18 cellular contexts compared by ENCODE assay signal in genomic region chr12:104220931-104221330, GRCh38. TPM values are rescaled to one million over a fixed set of nuclear protein-coding genes. Genes with fewer than 3 reads are reported as not detected.
DNase-seq lines count a peak whose midpoint lies in the region; ATAC-seq and TF ChIP-seq lines count a peak whose summit lies in the region.
"Had no signal": no experiment of that assay in that cellular context is flagged by ENCODE, and none has a peak within 500 bp of the region (broad histone marks: within the 10 kb centered on the region; RNA-seq: fewer than 3 reads in every experiment).

No MANE protein-coding gene starts in this region.

- no peak overlapping the region for H2AFZ ChIP-seq in SK-N-SH (ENCODE audit: low read depth)

- peaks cover 71% of the 10 kb centered on the region for H3K4me1 Mint-ChIP-seq in Calu3 (ENCODE audit: low read depth, unreplicated experiment)
- peaks cover 40% of the 10 kb centered on the region for H3K4me1 Mint-ChIP-seq in activated naive CD8-positive, alpha-beta T cell treated with anti-CD3 and anti-CD28 coated beads, Interleukin-2, amount 50 U/mL, for 24 hours

- H3K79me2 ChIP-seq in SK-N-SH (ENCODE audit: insufficient read depth), result no peaks in the 10 kb centered on the region

- H3K36me3 ChIP-seq in SK-N-SH (replicated peaks in 1 of 2; ENCODE audit: control insufficient read depth in 1 of 2, insufficient read depth in 2 of 2, low read length in 1 of 2), result no peaks in the 10 kb centered on the region

- H3K4me2 ChIP-seq in SK-N-SH, result peak overlapping the region; percentile 74

- H3K4me3 Mint-ChIP-seq in Calu3 (ENCODE audit: low read depth, unreplicated experiment), result no peak overlapping the region
- no peak overlapping the region for H3K4me3 Mint-ChIP-seq in activated naive CD8-positive, alpha-beta T cell treated with anti-CD3 and anti-CD28 coated beads, Interleukin-2, amount 50 U/mL, for 24 hours
- H3K4me3 Mint-ChIP-seq: CD8-positive, alpha-beta memory T cell had no signal

- peaks cover 31% of the 10 kb centered on the region for H3F3A ChIP-seq in SK-N-SH (replicated peaks; ENCODE audit: insufficient read depth)

- H3K9me3 Mint-ChIP-seq in Calu3 (ENCODE audit: low read depth, unreplicated experiment), result no peaks in the 10 kb centered on the region
- peaks cover 6% of the 10 kb centered on the region for H3K9me3 Mint-ChIP-seq in activated naive CD8-positive, alpha-beta T cell treated with anti-CD3 and anti-CD28 coated beads, Interleukin-2, amount 50 U/mL, for 24 hours
- H3K9me3 Mint-ChIP-seq: CD8-positive, alpha-beta memory T cell had no signal

- CTCF ChIA-PET in SK-N-SH (lab: Yijun Ruan, JAX) (interaction anchor here (1.4 to 2.0 kb wide), 3 partner anchors 11 to 161 kb away, joined by 4 to 5 read pairs (median 5); no protein-coding TSS in a partner anchor), Calu3 (lab: Charles Lee) (no interaction called here)

- no peaks in the 10 kb centered on the region for H4K20me1 ChIP-seq in SK-N-SH (ENCODE audit: insufficient read depth)

- no peak for TF ChIP-seq EP300 in SK-N-SH (IDR thresholded peaks at IDR 0.05; ENCODE audit: borderline replicate concordance in 1 of 2, low read depth in 1 of 2, low read length in 1 of 2)

- no peak overlapping the region for H3K9ac ChIP-seq in SK-N-SH

- H3K4me1 ChIP-seq in SK-N-SH (ENCODE audit: control insufficient read depth in 1 of 2, insufficient read depth in 2 of 2, low read depth in 1 of 2, low read length in 1 of 2), result peaks cover 5 to 21% of the 10 kb centered on the region in 2 experiments; a peak in 3 of 4 replicates

- TF ChIP-seq RAD21 in SK-N-SH (IDR thresholded peaks at IDR 0.05; ENCODE audit: low read length), result no peak

- TF ChIP-seq CTCF in SK-N-SH (IDR thresholded peaks at IDR 0.05) (no peak), Calu3 (IDR thresholded peaks at IDR 0.05; ENCODE audit: unreplicated experiment) (no peak)

- no TSS peak for BruUV-seq in Calu3 (replicated peaks; lab: Mats Ljungman, UMichigan)

- H3K27ac ChIP-seq in SK-N-SH (ENCODE audit: low read depth in 2 of 2, low read length in 1 of 2), result peak overlapping the region in 1 of 2 experiments; percentile 94; a peak in 2 of 4 replicates

- H3K27me3 ChIP-seq in SK-N-SH (ENCODE audit: insufficient read depth), result no peaks in the 10 kb centered on the region

- H3K9me2 ChIP-seq in SK-N-SH, result no peaks in the 10 kb centered on the region

- H3K36me3 Mint-ChIP-seq in Calu3 (ENCODE audit: insufficient read depth, unreplicated experiment), result peaks cover 24% of the 10 kb centered on the region
- no peaks in the 10 kb centered on the region for H3K36me3 Mint-ChIP-seq in activated naive CD8-positive, alpha-beta T cell treated with anti-CD3 and anti-CD28 coated beads, Interleukin-2, amount 50 U/mL, for 24 hours (ENCODE audit: low read depth)
- H3K36me3 Mint-ChIP-seq: CD8-positive, alpha-beta memory T cell had no signal

- POLR2A ChIA-PET in SK-N-SH (lab: Yijun Ruan, JAX), result no interaction called here

- H3K27ac Mint-ChIP-seq in Calu3 (ENCODE audit: unreplicated experiment), result peak overlapping the region; percentile 98
- peak overlapping the region; percentile 63 for H3K27ac Mint-ChIP-seq in activated naive CD8-positive, alpha-beta T cell treated with anti-CD3 and anti-CD28 coated beads, Interleukin-2, amount 50 U/mL, for 24 hours

- intact Hi-C loops in Calu3 (cut with micrococcal nuclease; ENCODE audit: unreplicated experiment), result no loop called here

- no peaks in the 10 kb centered on the region for H3K9me3 ChIP-seq in SK-N-SH

- 90% methylated on average over 6 of the region's 6 CpGs for WGBS in SK-N-SH (ENCODE audit: low lambda C conversion rate)

- no peak overlapping the region for H3K4me3 ChIP-seq in SK-N-SH (ENCODE audit: low read depth in 2 of 2, low read length in 1 of 2)
- H3K4me3 ChIP-seq: skin epidermis had no signal

- no peak for DNase-seq in SK-N-SH
- no peak for DNase-seq in Calu3
- peak; percentile 14 for DNase-seq in activated naive CD8-positive, alpha-beta T cell treated with anti-CD3 and anti-CD28 coated beads, Interleukin-2, amount 50 U/mL, for 24 hours
- peak; percentile 23 for DNase-seq in stimulated activated CD4-positive, alpha-beta T cell treated with anti-CD3 and anti-CD28 coated beads, Interleukin-1b, Interleukin-23, amount 100 ng/mL, for 48 hours
- no peak for DNase-seq in putamen (ENCODE audit: low spot score)
- DNase-seq: 8988T; activated CD4-positive, CD25-positive, alpha-beta regulatory T cell treated with anti-CD3 and anti-CD28 coated beads, Interleukin-2, amount 50 U/mL, for 72 hours; CD8-positive, alpha-beta memory T cell; effector CD8-positive, alpha-beta T cell; midbrain; NCI-H187 treated with DMSO at 0.1 percent for 48 hours; NCI-H510A; occipital lobe; T-helper 1 cell had no signal

- no peaks in the 10 kb centered on the region for H3K27me3 Mint-ChIP-seq in Calu3 (ENCODE audit: unreplicated experiment)
- peaks cover 21% of the 10 kb centered on the region for H3K27me3 Mint-ChIP-seq in activated naive CD8-positive, alpha-beta T cell treated with anti-CD3 and anti-CD28 coated beads, Interleukin-2, amount 50 U/mL, for 24 hours

- ATAC-seq in SK-N-SH treated with all-trans-retinoic acid at 6 μM for 48 hours, result no peak
- no peak for ATAC-seq in activated naive CD8-positive, alpha-beta T cell treated with anti-CD3 and anti-CD28 coated beads, Interleukin-2, amount 50 U/mL, for 24 hours
- no peak for ATAC-seq in GM18517 (IDR thresholded peaks at IDR 0.05; ENCODE audit: unreplicated experiment)
- ATAC-seq in GM19395 (IDR thresholded peaks at IDR 0.05; ENCODE audit: unreplicated experiment), result no peak

TF ChIP-seq in SK-N-SH, 30 proteins besides CTCF, POLR2A, EP300 and RAD21:
- TF ChIP-seq MAX (IDR thresholded peaks at IDR 0.05; ENCODE audit: low read depth) (no peak), RXRA (IDR thresholded peaks at IDR 0.05; ENCODE audit: borderline replicate concordance, low read depth) (no peak)

TF ChIP-seq in SK-N-SH treated with all-trans-retinoic acid at 6 μM for 48 hours, 23 proteins besides CTCF, POLR2A, EP300 and RAD21 (continues in another document):
- TF ChIP-seq CSRNP3 (CRISPR knock-in tag; IDR thresholded peaks at IDR 0.05) (no peak), RARB (CRISPR knock-in tag; IDR thresholded peaks at IDR 0.05) (no peak), PPARA (CRISPR knock-in tag; IDR thresholded peaks at IDR 0.05; ENCODE audit: borderline replicate concordance) (no peak), OSR1 (CRISPR knock-in tag; IDR thresholded peaks at IDR 0.05) (no peak), POU6F1 (CRISPR knock-in tag; IDR thresholded peaks at IDR 0.05; ENCODE audit: borderline replicate concordance, low read depth) (no peak), BACH2 (CRISPR knock-in tag; IDR thresholded peaks at IDR 0.05; ENCODE audit: borderline replicate concordance) (no peak), CSDC2 (CRISPR knock-in tag; IDR thresholded peaks at IDR 0.05) (no peak), ZC3H10 (CRISPR knock-in tag; IDR thresholded peaks at IDR 0.05) (no peak), ISL1 (CRISPR knock-in tag; IDR thresholded peaks at IDR 0.05) (no peak), SNAI2 (CRISPR knock-in tag; IDR thresholded peaks at IDR 0.05) (no peak), ZNF8 (CRISPR knock-in tag; IDR thresholded peaks at IDR 0.05) (no peak), ZFP30 (CRISPR knock-in tag; IDR thresholded peaks at IDR 0.05) (no peak), ZNF70 (CRISPR knock-in tag; IDR thresholded peaks at IDR 0.05) (no peak), ARNTL (CRISPR knock-in tag; IDR thresholded peaks at IDR 0.05; ENCODE audit: borderline replicate concordance, low read depth) (no peak), ZNF565 (CRISPR knock-in tag; conservative IDR thresholded peaks at IDR 0.05; ENCODE audit: low read depth) (no peak)

RNA-seq across cellular contexts. Expression of gene TXNRD1, which starts 5.4 kb away (rescaled TPM):
- 143 and 220 TPM in 2 replicates for polyA plus RNA-seq in SK-N-SH (2012; rRNA removed)
- polyA plus RNA-seq in SK-N-SH (2012; cell fraction: cytosol; rRNA removed), result 146 and 182 TPM in 2 replicates
- polyA plus RNA-seq in SK-N-SH (2012; cell fraction: nucleus; rRNA removed), result 143 and 170 TPM in 2 replicates
- total RNA-seq in Calu3 (2022), result 262 and 269 TPM in 2 replicates

Comparison
In these comparisons a context has a peak if more than half of its experiments do, and no peak if none do; other contexts are left out.
1. DNase-seq: peak in activated naive CD8-positive, alpha-beta T cell treated with anti-CD3 and anti-CD28 coated beads, Interleukin-2, amount 50 U/mL, for 24 hours (single experiment) and stimulated activated CD4-positive, alpha-beta T cell treated with anti-CD3 and anti-CD28 coated beads, Interleukin-1b, Interleukin-23, amount 100 ng/mL, for 48 hours (single experiment); none in SK-N-SH (single experiment), Calu3 (single experiment) and putamen (single experiment).